In genomic region chr2:237687666-237688065, GRCh38 we compare ENCODE assay signal across 8 cellular contexts.
DNase-seq lines count a peak whose midpoint lies in the region; ATAC-seq and TF ChIP-seq lines count a peak whose summit lies in the region.

No MANE protein-coding gene starts in this region.

- no peak overlapping the region for H3K4me3 ChIP-seq in choroid plexus epithelial cell (ENCODE audit: low read depth, low read length)
- H3K4me3 ChIP-seq in mucosa of descending colon, result no peak overlapping the region

- TF ChIP-seq CTCF in choroid plexus epithelial cell (conservative IDR thresholded peaks at IDR 0.05; ENCODE audit: low read depth, low read length) (no peak), mucosa of descending colon (IDR thresholded peaks at IDR 0.05) (no peak)

- peak; percentile 96 for DNase-seq in HT1080 (ENCODE audit: low read depth)
- DNase-seq in activated CD4-positive, CD25-positive, alpha-beta regulatory T cell treated with anti-CD3 and anti-CD28 coated beads, Interleukin-2, amount 50 U/mL, for 72 hours, result peak; percentile 64
- peak; percentile 98 for DNase-seq in choroid plexus epithelial cell (ENCODE audit: low read depth)
- DNase-seq in mucosa of descending colon, result peak; percentile 64 to 84 (median 75)
- DNase-seq in stimulated activated naive CD4-positive, alpha-beta T cell treated with Interleukin-2 at 50 U/mL for 16 hours (lab: John Stamatoyannopoulos, UW), result peak; percentile 87
- DNase-seq in dermis blood vessel endothelial cell, result no peak

- intact Hi-C loops in mucosa of descending colon (cut with DNase I, micrococcal nuclease), result no loop called here

- H3K4me1 ChIP-seq in mucosa of descending colon (ENCODE audit: low read depth), result peaks cover 37% of the 10 kb centered on the region

- H3K9me3 ChIP-seq in mucosa of descending colon, result no peaks in the 10 kb centered on the region

- no peaks in the 10 kb centered on the region for H3K36me3 ChIP-seq in mucosa of descending colon (ENCODE audit: low read depth)

- ATAC-seq in GM19043 (IDR thresholded peaks at IDR 0.05; ENCODE audit: low read depth, unreplicated experiment) (peak; percentile 50), mucosa of descending colon (peak; percentile 42), GM19452 (IDR thresholded peaks at IDR 0.05; ENCODE audit: unreplicated experiment) (no peak)
